1 cellular context compared by ENCODE assay signal in the genomic region with DNA sequence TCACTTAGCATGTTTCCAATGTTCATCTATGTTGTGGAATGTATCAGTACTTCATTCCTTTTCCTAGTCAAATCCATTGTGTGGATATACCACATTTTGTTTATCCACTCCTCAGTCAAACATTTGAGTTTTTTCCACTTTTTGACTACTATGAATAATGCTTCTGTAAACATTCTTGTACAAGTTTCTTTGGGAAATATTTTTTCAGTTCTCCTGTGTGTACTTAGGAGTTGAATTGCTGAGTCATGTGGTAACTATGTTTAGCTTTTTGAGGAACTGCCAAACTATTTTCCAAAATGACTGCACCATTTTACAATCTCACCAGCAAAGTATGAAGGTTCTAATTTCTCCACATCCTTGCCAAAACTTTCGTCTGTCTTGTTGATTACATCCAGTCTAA.
TF ChIP-seq lines count a peak whose summit lies in the region.

No MANE protein-coding gene starts in this region.

TF ChIP-seq in Ishikawa, 13 proteins besides CTCF, POLR2A, EP300 and RAD21:
- TF ChIP-seq, protein P1, sequence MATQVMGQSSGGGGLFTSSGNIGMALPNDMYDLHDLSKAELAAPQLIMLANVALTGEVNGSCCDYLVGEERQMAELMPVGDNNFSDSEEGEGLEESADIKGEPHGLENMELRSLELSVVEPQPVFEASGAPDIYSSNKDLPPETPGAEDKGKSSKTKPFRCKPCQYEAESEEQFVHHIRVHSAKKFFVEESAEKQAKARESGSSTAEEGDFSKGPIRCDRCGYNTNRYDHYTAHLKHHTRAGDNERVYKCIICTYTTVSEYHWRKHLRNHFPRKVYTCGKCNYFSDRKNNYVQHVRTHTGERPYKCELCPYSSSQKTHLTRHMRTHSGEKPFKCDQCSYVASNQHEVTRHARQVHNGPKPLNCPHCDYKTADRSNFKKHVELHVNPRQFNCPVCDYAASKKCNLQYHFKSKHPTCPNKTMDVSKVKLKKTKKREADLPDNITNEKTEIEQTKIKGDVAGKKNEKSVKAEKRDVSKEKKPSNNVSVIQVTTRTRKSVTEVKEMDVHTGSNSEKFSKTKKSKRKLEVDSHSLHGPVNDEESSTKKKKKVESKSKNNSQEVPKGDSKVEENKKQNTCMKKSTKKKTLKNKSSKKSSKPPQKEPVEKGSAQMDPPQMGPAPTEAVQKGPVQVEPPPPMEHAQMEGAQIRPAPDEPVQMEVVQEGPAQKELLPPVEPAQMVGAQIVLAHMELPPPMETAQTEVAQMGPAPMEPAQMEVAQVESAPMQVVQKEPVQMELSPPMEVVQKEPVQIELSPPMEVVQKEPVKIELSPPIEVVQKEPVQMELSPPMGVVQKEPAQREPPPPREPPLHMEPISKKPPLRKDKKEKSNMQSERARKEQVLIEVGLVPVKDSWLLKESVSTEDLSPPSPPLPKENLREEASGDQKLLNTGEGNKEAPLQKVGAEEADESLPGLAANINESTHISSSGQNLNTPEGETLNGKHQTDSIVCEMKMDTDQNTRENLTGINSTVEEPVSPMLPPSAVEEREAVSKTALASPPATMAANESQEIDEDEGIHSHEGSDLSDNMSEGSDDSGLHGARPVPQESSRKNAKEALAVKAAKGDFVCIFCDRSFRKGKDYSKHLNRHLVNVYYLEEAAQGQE (IDR thresholded peaks at IDR 0.05; ENCODE audit: low read depth): no peak
- TF ChIP-seq, protein P2, sequence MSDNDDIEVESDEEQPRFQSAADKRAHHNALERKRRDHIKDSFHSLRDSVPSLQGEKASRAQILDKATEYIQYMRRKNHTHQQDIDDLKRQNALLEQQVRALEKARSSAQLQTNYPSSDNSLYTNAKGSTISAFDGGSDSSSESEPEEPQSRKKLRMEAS (IDR thresholded peaks at IDR 0.05): peak; percentile 30; the same call in 1 of the 2 replicates
- peak; percentile 60; the same call in 1 of the 2 replicates for TF ChIP-seq FOXM1 (IDR thresholded peaks at IDR 0.05; ENCODE audit: borderline replicate concordance, low read depth)
- TF ChIP-seq NFIC (IDR thresholded peaks at IDR 0.05): peak; percentile 94
- peak; percentile 59; the same call in 1 of the 2 replicates for TF ChIP-seq TCF12 (IDR thresholded peaks at IDR 0.05; ENCODE audit: low read depth)
- TF ChIP-seq ZBTB7A (IDR thresholded peaks at IDR 0.05; ENCODE audit: low read depth): no peak
- TF ChIP-seq TEAD4 (IDR thresholded peaks at IDR 0.05): peak; percentile 82
- no peak for TF ChIP-seq EGR1 (IDR thresholded peaks at IDR 0.05)
- TF ChIP-seq, protein P3, sequence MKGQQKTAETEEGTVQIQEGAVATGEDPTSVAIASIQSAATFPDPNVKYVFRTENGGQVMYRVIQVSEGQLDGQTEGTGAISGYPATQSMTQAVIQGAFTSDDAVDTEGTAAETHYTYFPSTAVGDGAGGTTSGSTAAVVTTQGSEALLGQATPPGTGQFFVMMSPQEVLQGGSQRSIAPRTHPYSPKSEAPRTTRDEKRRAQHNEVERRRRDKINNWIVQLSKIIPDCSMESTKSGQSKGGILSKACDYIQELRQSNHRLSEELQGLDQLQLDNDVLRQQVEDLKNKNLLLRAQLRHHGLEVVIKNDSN (IDR thresholded peaks at IDR 0.05): 0 out of 2 replicates have a peak, but pooled peaks have one; percentile 6
- no peak for TF ChIP-seq TAF1 (IDR thresholded peaks at IDR 0.05; ENCODE audit: low read depth)
- TF ChIP-seq CEBPB (IDR thresholded peaks at IDR 0.05): no peak
- peak; percentile 51; the same call in 1 of the 2 replicates for TF ChIP-seq YY1 (IDR thresholded peaks at IDR 0.05; ENCODE audit: low read depth)
- TF ChIP-seq CREB1 (IDR thresholded peaks at IDR 0.05; ENCODE audit: low read depth): no peak
